Comparison of ENCODE assay signal across 8 cellular contexts in genomic region chr5:33997331-33997983, GRCh38. TPM values are rescaled to one million over a fixed set of nuclear protein-coding genes. Genes with fewer than 3 reads are reported as not detected.
DNase-seq lines count a peak whose midpoint lies in the region; ATAC-seq and TF ChIP-seq lines count a peak whose summit lies in the region.

No MANE protein-coding gene starts in this region.

- no peaks in the 10 kb centered on the region for H3K9me3 ChIP-seq in GM23248 (ENCODE audit: low read depth)
- no peaks in the 10 kb centered on the region for H3K9me3 ChIP-seq in MG63
- H3K9me3 ChIP-seq in upper lobe of right lung: no peaks in the 10 kb centered on the region

- WGBS in GM23248 (ENCODE audit: low coverage in 1 of 2, low lambda C conversion rate in 2 of 2, missing lambda C conversion rate in 2 of 2), 2 experiments: 21 to 24% methylated on average over 6 of the region's 6 CpGs

- no peak overlapping the region for H3K4me2 ChIP-seq in GM23248 (ENCODE audit: unreplicated experiment)

- H3K36me3 ChIP-seq in GM23248 (ENCODE audit: low read depth) (peaks cover 9% of the 10 kb centered on the region; the same call in 1 of the 2 replicates), MG63 (no peaks in the 10 kb centered on the region), upper lobe of right lung (peaks cover 22% of the 10 kb centered on the region)

- peaks cover 6% of the 10 kb centered on the region for H3K4me1 Mint-ChIP-seq in activated CD4-positive, alpha-beta T cell treated with anti-CD3 and anti-CD28 coated beads for 36 hours

- H3K79me2 ChIP-seq in GM23248 (ENCODE audit: insufficient read depth): no peaks in the 10 kb centered on the region

- TF ChIP-seq CTCF in upper lobe of right lung (IDR thresholded peaks at IDR 0.05): peak; percentile 67

- no peaks in the 10 kb centered on the region for H3K27me3 Mint-ChIP-seq in activated CD4-positive, alpha-beta T cell treated with anti-CD3 and anti-CD28 coated beads for 36 hours

- intact Hi-C loops in activated CD4-positive, alpha-beta T cell treated with anti-CD3 and anti-CD28 coated beads for 36 hours (cut with DNase I, micrococcal nuclease): loop anchor here (1.0 to 5.0 kb wide), 2 partner anchors 468 to 470 kb away; no protein-coding TSS in a partner anchor
- intact Hi-C loops in upper lobe of right lung (cut with DNase I): no loop called here

- no peak overlapping the region for H3K4me3 Mint-ChIP-seq in activated CD4-positive, alpha-beta T cell treated with anti-CD3 and anti-CD28 coated beads for 36 hours

- peak overlapping the region; percentile 48; the same call in 1 of the 2 replicates for H2AFZ ChIP-seq in GM23248

- H3K4me1 ChIP-seq in GM23248 (ENCODE audit: insufficient read depth) (peaks cover 13% of the 10 kb centered on the region), upper lobe of right lung (peaks cover 5% of the 10 kb centered on the region)

- CTCF ChIA-PET in activated CD4-positive, alpha-beta T cell treated with anti-CD3 and anti-CD28 coated beads for 36 hours (lab: Charles Lee): interaction anchor here (0.9 to 2.7 kb wide), 9 partner anchors 9 to 467 kb away, joined by 3 to 12 read pairs (median 3); partner anchors contain the start of gene AMACR

- H3K36me3 Mint-ChIP-seq in activated CD4-positive, alpha-beta T cell treated with anti-CD3 and anti-CD28 coated beads for 36 hours (ENCODE audit: low read depth): peaks cover 6% of the 10 kb centered on the region

- no peaks in the 10 kb centered on the region for H4K20me1 ChIP-seq in GM23248 (ENCODE audit: insufficient read depth)

- in situ Hi-C loops in GM23248 (cut with MboI): no loop called here

- H3K4me3 ChIP-seq in GM23248: no peak overlapping the region
- no peak overlapping the region for H3K4me3 ChIP-seq in MG63
- no peak overlapping the region for H3K4me3 ChIP-seq in upper lobe of right lung

- H3K9me2 ChIP-seq in GM23248 (ENCODE audit: insufficient read depth): no peaks in the 10 kb centered on the region

- H3K27me3 ChIP-seq in GM23248 (replicated peaks; ENCODE audit: insufficient read depth) (no peaks in the 10 kb centered on the region), MG63 (no peaks in the 10 kb centered on the region), upper lobe of right lung (no peaks in the 10 kb centered on the region)

- H3K9me3 Mint-ChIP-seq in activated CD4-positive, alpha-beta T cell treated with anti-CD3 and anti-CD28 coated beads for 36 hours (ENCODE audit: low read depth): no peaks in the 10 kb centered on the region

- H3F3A ChIP-seq in GM23248 (ENCODE audit: insufficient read depth): peaks cover 12% of the 10 kb centered on the region

- peak; percentile 66 for ATAC-seq in activated CD4-positive, alpha-beta T cell treated with anti-CD3 and anti-CD28 coated beads for 36 hours
- ATAC-seq in upper lobe of right lung: peak; percentile 88

- H3K27ac ChIP-seq in GM23248 (peak overlapping the region; percentile 55), upper lobe of right lung (peak overlapping the region; percentile 8)

- no peak overlapping the region for H3K27ac Mint-ChIP-seq in activated CD4-positive, alpha-beta T cell treated with anti-CD3 and anti-CD28 coated beads for 36 hours

- POLR2A ChIA-PET in activated CD4-positive, alpha-beta T cell treated with anti-CD3 and anti-CD28 coated beads for 36 hours (lab: Charles Lee): no interaction called here

- DNase-seq in activated CD4-positive, alpha-beta T cell treated with anti-CD3 and anti-CD28 coated beads for 36 hours: peak; percentile 44
- DNase-seq in activated CD4-positive, alpha-beta T cell treated with anti-CD3 and anti-CD28 coated beads for 1 hour: no peak
- DNase-seq in GM23248: peak; percentile 93
- peak; percentile 61 for DNase-seq in MG63
- DNase-seq in SHP77 treated with DMSO at 0.1 percent for 48 hours (lab: John Stamatoyannopoulos, UW): peak; percentile 70
- peak; percentile 76 to 80 for DNase-seq in dermis microvascular lymphatic vessel endothelial cell (ENCODE audit: low read depth in 2 of 2)
- peak; percentile 82 to 87 for DNase-seq in lung microvascular endothelial cell (ENCODE audit: low read depth in 2 of 2)
- peak; percentile 70 for DNase-seq in upper lobe of right lung

- H3K9ac ChIP-seq in GM23248: peak overlapping the region; percentile 22; the same call in 1 of the 2 replicates

RNA-seq across cellular contexts. Expression of gene AMACR, which starts 10.4 kb away (rescaled TPM):
- 1 to 10 TPM; 3.3 to 6.0 TPM for total RNA-seq in activated CD4-positive, alpha-beta T cell treated with anti-CD3 and anti-CD28 coated beads for 36 hours
- 22.3 and 22.5 TPM in 2 replicates for total RNA-seq in GM23248 (2014; rRNA removed; shearing (Covaris generic))
- 22.6 and 24.1 TPM in 2 replicates for polyA plus RNA-seq in GM23248 (2016; fragmentation: Nextera tagmentation; extraction: Ambion mirVana)
- total RNA-seq in MG63 (2014; rRNA removed; shearing (Covaris generic); ENCODE audit: low replicate concordance): 4.3 and 26.3 TPM in 2 replicates
- total RNA-seq in dermis microvascular lymphatic vessel endothelial cell (6.9 and 10.5 TPM in 2 replicates), lung microvascular endothelial cell (6.3 and 6.8 TPM in 2 replicates), upper lobe of right lung (9.1 TPM)

RNA-seq across cellular contexts. Expression of gene SLC45A2, which starts 13.0 kb away (rescaled TPM):
- total RNA-seq in activated CD4-positive, alpha-beta T cell treated with anti-CD3 and anti-CD28 coated beads for 36 hours: not detected
- total RNA-seq in GM23248 (2014; rRNA removed; shearing (Covaris generic)): not detected in 2 replicates
- polyA plus RNA-seq in GM23248 (2016; fragmentation: Nextera tagmentation; extraction: Ambion mirVana): not detected in 2 replicates
- total RNA-seq in MG63 (2014; rRNA removed; shearing (Covaris generic); ENCODE audit: low replicate concordance): not detected in 2 replicates
- total RNA-seq in dermis microvascular lymphatic vessel endothelial cell (under 0.01 TPM in 1 of 2 replicates, not detected in the other), lung microvascular endothelial cell (under 0.01 TPM in 1 of 2 replicates, not detected in the other), upper lobe of right lung (not detected)

RNA-seq across cellular contexts. Expression of gene C1QTNF3, which starts 45.6 kb away (rescaled TPM):
- 1 to 10 TPM; 1.5 to 2.4 TPM for total RNA-seq in activated CD4-positive, alpha-beta T cell treated with anti-CD3 and anti-CD28 coated beads for 36 hours
- 0.11 and 0.38 TPM in 2 replicates for total RNA-seq in GM23248 (2014; rRNA removed; shearing (Covaris generic))
- polyA plus RNA-seq in GM23248 (2016; fragmentation: Nextera tagmentation; extraction: Ambion mirVana): 0.58 and 1.1 TPM in 2 replicates
- total RNA-seq in MG63 (2014; rRNA removed; shearing (Covaris generic); ENCODE audit: low replicate concordance): 1.3 and 3.3 TPM in 2 replicates
- total RNA-seq in dermis microvascular lymphatic vessel endothelial cell (0.64 and 1.1 TPM in 2 replicates), lung microvascular endothelial cell (0.40 and 0.87 TPM in 2 replicates), upper lobe of right lung (4.5 TPM)
